In the genomic region with DNA sequence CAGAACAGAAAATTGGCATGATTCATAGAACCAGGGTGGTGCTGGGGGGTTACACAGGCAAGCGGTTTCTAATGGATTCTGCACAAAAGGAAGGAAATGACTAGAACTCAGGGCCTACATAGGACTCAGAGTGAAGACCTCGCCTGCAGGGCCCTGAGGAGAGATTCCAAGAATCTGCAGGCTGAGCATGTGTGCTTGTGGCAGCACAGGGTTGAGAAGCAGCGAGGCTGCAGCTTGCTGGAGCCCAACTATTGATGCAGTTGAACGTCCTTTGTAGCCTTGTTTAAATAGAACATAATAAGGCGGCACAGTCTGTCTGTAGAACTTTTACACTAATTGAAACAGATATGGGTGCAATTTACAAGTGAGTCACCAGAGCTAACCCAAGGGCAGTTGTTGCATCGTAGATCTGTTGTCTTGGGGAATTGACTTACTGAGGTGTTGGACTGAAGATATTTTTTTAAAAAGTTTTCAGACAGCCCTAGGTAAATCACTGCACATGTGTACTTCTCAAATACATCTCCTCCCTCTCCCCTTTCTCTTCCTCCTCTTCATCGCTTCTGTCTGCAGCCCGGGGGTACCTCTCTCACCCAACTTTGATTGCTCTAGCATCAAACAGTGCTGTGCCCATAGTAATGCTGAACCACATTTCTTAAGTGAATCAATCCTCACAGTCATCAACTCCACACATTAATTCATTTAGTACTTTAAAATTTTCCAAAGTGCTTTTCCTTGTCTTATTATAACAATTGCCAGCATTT, we compare ENCODE assay signal across 1 cellular context.
TF ChIP-seq lines count a peak whose summit lies in the region.

No MANE protein-coding gene starts in this region.

TF ChIP-seq in HCT116, 20 proteins besides CTCF, POLR2A, EP300 and RAD21 (continued from another document):
- TF ChIP-seq POLR2AphosphoS5 (IDR thresholded peaks at IDR 0.05; ENCODE audit: low read depth, low read length) (no peak; the same call in 1 of the 2 replicates), EZH2 (IDR thresholded peaks at IDR 0.05) (no peak)
